Comparison of ENCODE assay signal across 1 cellular context in the genomic region with DNA sequence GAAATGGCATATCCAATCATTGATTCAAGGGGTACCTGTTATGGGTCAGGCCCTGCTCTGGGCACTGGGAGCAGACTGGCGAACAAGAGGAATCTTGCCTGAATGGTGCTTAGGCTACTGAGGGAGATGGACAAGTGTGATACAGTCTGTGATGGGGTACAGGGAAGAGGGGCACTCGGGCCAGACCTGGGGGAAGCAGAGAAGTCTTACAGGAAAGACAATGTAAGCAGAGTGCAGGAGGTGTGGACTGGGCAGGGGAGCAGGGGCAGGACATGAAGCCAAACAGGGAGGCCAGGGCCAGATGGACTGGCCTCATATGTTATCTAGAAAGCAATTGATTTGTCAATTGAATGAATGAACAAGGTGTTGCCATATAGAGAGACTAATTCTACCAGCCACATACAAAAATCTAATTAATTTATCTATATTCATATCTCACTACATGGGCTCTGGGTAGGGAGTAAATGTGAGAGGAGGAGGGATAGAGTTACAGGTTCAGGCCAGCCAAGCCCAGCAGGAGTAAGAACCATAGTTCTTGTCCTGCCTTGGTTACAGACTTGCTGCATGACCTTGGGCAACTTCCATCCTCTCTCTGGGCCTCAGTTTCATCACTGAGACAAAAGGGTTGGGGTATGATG.
TF ChIP-seq lines count a peak whose summit lies in the region.

No MANE protein-coding gene starts in this region.

TF ChIP-seq in HEK293, 187 proteins besides CTCF, POLR2A, EP300 and RAD21 (continued from another document and continues in another):
- TF ChIP-seq, protein P1, sequence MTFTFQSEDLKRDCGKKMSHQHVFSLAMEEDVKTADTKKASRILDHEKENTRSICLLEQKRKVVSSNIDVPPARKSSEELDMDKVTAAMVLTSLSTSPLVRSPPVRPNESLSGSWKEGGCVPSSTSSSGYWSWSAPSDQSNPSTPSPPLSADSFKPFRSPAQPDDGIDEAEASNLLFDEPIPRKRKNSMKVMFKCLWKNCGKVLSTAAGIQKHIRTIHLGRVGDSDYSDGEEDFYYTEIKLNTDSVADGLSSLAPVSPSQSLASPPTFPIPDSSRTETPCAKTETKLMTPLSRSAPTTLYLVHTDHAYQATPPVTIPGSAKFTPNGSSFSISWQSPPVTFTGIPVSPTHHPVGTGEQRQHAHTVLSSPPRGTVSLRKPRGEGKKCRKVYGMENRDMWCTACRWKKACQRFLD (tag by site-specific recombination; IDR thresholded peaks at IDR 0.05) = no peak
- TF ChIP-seq, protein P2, sequence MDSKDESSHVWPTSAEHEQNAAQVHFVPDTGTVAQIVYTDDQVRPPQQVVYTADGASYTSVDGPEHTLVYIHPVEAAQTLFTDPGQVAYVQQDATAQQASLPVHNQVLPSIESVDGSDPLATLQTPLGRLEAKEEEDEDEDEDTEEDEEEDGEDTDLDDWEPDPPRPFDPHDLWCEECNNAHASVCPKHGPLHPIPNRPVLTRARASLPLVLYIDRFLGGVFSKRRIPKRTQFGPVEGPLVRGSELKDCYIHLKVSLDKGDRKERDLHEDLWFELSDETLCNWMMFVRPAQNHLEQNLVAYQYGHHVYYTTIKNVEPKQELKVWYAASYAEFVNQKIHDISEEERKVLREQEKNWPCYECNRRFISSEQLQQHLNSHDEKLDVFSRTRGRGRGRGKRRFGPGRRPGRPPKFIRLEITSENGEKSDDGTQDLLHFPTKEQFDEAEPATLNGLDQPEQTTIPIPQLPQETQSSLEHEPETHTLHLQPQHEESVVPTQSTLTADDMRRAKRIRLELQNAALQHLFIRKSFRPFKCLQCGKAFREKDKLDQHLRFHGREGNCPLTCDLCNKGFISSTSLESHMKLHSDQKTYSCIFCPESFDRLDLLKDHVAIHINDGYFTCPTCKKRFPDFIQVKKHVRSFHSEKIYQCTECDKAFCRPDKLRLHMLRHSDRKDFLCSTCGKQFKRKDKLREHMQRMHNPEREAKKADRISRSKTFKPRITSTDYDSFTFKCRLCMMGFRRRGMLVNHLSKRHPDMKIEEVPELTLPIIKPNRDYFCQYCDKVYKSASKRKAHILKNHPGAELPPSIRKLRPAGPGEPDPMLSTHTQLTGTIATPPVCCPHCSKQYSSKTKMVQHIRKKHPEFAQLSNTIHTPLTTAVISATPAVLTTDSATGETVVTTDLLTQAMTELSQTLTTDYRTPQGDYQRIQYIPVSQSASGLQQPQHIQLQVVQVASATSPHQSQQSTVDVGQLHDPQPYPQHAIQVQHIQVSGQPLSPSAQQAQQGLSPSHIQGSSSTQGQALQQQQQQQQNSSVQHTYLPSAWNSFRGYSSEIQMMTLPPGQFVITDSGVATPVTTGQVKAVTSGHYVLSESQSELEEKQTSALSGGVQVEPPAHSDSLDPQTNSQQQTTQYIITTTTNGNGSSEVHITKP (tag by site-specific recombination; IDR thresholded peaks at IDR 0.05) = 0 out of 2 replicates have a peak, but pooled peaks have one; percentile 2
- no peak for TF ChIP-seq ATF2 (tag by site-specific recombination; IDR thresholded peaks at IDR 0.05; ENCODE audit: low read depth)
- no peak for TF ChIP-seq ZNF488 (tag by site-specific recombination; IDR thresholded peaks at IDR 0.05)
- no peak for TF ChIP-seq ZNF830 (tag by site-specific recombination; IDR thresholded peaks at IDR 0.05; ENCODE audit: low read depth)
- no peak for TF ChIP-seq ZNF624 (tag by site-specific recombination; IDR thresholded peaks at IDR 0.05)
- TF ChIP-seq ZNF623 (tag by site-specific recombination; IDR thresholded peaks at IDR 0.05) = no peak
- no peak for TF ChIP-seq KLF1 (tag by site-specific recombination; IDR thresholded peaks at IDR 0.05)
- no peak for TF ChIP-seq KLF10 (tag by site-specific recombination; IDR thresholded peaks at IDR 0.05)
- TF ChIP-seq, protein P3, sequence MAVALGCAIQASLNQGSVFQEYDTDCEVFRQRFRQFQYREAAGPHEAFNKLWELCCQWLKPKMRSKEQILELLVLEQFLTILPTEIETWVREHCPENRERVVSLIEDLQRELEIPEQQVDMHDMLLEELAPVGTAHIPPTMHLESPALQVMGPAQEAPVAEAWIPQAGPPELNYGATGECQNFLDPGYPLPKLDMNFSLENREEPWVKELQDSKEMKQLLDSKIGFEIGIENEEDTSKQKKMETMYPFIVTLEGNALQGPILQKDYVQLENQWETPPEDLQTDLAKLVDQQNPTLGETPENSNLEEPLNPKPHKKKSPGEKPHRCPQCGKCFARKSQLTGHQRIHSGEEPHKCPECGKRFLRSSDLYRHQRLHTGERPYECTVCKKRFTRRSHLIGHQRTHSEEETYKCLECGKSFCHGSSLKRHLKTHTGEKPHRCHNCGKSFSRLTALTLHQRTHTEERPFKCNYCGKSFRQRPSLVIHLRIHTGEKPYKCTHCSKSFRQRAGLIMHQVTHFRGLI (tag by site-specific recombination; IDR thresholded peaks at IDR 0.05) = peak; percentile 84; the same call in 1 of the 2 replicates
- TF ChIP-seq ZNF292 (tag by site-specific recombination; IDR thresholded peaks at IDR 0.05; ENCODE audit: borderline replicate concordance, low read depth) = no peak
- no peak for TF ChIP-seq ZNF513 (tag by site-specific recombination; IDR thresholded peaks at IDR 0.05)
- TF ChIP-seq ZNF664 (tag by site-specific recombination; IDR thresholded peaks at IDR 0.05) = peak; percentile 97
- no peak for TF ChIP-seq HIC1 (tag by site-specific recombination; IDR thresholded peaks at IDR 0.05)
- no peak for TF ChIP-seq GFI1B (tag by site-specific recombination; IDR thresholded peaks at IDR 0.05)
- no peak for TF ChIP-seq MEIS1 (CRISPR knock-in tag; IDR thresholded peaks at IDR 0.05; ENCODE audit: borderline replicate concordance)
- no peak for TF ChIP-seq ZNF350 (tag by site-specific recombination; IDR thresholded peaks at IDR 0.05)
- no peak for TF ChIP-seq ZNF660 (tag by site-specific recombination; IDR thresholded peaks at IDR 0.05)
- TF ChIP-seq TSHZ1 (tag by site-specific recombination; IDR thresholded peaks at IDR 0.05; ENCODE audit: borderline replicate concordance) = no peak
- TF ChIP-seq, protein P4, sequence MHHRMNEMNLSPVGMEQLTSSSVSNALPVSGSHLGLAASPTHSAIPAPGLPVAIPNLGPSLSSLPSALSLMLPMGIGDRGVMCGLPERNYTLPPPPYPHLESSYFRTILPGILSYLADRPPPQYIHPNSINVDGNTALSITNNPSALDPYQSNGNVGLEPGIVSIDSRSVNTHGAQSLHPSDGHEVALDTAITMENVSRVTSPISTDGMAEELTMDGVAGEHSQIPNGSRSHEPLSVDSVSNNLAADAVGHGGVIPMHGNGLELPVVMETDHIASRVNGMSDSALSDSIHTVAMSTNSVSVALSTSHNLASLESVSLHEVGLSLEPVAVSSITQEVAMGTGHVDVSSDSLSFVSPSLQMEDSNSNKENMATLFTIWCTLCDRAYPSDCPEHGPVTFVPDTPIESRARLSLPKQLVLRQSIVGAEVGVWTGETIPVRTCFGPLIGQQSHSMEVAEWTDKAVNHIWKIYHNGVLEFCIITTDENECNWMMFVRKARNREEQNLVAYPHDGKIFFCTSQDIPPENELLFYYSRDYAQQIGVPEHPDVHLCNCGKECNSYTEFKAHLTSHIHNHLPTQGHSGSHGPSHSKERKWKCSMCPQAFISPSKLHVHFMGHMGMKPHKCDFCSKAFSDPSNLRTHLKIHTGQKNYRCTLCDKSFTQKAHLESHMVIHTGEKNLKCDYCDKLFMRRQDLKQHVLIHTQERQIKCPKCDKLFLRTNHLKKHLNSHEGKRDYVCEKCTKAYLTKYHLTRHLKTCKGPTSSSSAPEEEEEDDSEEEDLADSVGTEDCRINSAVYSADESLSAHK (tag by site-specific recombination; IDR thresholded peaks at IDR 0.05) = no peak
- no peak for TF ChIP-seq SCRT1 (tag by site-specific recombination; IDR thresholded peaks at IDR 0.05; ENCODE audit: borderline replicate concordance)
- TF ChIP-seq, protein P5, sequence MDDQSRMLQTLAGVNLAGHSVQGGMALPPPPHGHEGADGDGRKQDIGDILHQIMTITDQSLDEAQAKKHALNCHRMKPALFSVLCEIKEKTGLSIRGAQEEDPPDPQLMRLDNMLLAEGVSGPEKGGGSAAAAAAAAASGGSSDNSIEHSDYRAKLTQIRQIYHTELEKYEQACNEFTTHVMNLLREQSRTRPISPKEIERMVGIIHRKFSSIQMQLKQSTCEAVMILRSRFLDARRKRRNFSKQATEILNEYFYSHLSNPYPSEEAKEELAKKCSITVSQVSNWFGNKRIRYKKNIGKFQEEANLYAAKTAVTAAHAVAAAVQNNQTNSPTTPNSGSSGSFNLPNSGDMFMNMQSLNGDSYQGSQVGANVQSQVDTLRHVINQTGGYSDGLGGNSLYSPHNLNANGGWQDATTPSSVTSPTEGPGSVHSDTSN (CRISPR knock-in tag; IDR thresholded peaks at IDR 0.05) = no peak
- TF ChIP-seq GLI2 (tag by site-specific recombination; IDR thresholded peaks at IDR 0.05; ENCODE audit: borderline replicate concordance, low read depth) = no peak
- TF ChIP-seq KLF7 (tag by site-specific recombination; IDR thresholded peaks at IDR 0.05; ENCODE audit: borderline replicate concordance) = no peak
- TF ChIP-seq, protein P6, sequence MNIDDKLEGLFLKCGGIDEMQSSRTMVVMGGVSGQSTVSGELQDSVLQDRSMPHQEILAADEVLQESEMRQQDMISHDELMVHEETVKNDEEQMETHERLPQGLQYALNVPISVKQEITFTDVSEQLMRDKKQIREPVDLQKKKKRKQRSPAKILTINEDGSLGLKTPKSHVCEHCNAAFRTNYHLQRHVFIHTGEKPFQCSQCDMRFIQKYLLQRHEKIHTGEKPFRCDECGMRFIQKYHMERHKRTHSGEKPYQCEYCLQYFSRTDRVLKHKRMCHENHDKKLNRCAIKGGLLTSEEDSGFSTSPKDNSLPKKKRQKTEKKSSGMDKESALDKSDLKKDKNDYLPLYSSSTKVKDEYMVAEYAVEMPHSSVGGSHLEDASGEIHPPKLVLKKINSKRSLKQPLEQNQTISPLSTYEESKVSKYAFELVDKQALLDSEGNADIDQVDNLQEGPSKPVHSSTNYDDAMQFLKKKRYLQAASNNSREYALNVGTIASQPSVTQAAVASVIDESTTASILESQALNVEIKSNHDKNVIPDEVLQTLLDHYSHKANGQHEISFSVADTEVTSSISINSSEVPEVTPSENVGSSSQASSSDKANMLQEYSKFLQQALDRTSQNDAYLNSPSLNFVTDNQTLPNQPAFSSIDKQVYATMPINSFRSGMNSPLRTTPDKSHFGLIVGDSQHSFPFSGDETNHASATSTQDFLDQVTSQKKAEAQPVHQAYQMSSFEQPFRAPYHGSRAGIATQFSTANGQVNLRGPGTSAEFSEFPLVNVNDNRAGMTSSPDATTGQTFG (tag by site-specific recombination; IDR thresholded peaks at IDR 0.05; ENCODE audit: borderline replicate concordance) = no peak
